ENCODE assay signal across 1 cellular context in genomic region chr3:58484722-58485069, GRCh38.
TF ChIP-seq lines count a peak whose summit lies in the region.

No MANE protein-coding gene starts in this region.

TF ChIP-seq in GM23338, 12 proteins besides CTCF, POLR2A, EP300 and RAD21:
- TF ChIP-seq JUNB (IDR thresholded peaks at IDR 0.05; ENCODE audit: unreplicated experiment) (no peak), EZH2 (IDR thresholded peaks at IDR 0.05; ENCODE audit: low read depth, unreplicated experiment) (no peak), REST (IDR thresholded peaks at IDR 0.05; ENCODE audit: unreplicated experiment) (no peak), NANOG (IDR thresholded peaks at IDR 0.05; ENCODE audit: borderline replicate concordance) (no peak), ZNF331 (CRISPR knock-in tag; IDR thresholded peaks at IDR 0.05; ENCODE audit: low read depth) (no peak), ETS1 (IDR thresholded peaks at IDR 0.05) (no peak), EZH2phosphoT487 (IDR thresholded peaks at IDR 0.05; ENCODE audit: unreplicated experiment) (no peak)
